In the genomic region with DNA sequence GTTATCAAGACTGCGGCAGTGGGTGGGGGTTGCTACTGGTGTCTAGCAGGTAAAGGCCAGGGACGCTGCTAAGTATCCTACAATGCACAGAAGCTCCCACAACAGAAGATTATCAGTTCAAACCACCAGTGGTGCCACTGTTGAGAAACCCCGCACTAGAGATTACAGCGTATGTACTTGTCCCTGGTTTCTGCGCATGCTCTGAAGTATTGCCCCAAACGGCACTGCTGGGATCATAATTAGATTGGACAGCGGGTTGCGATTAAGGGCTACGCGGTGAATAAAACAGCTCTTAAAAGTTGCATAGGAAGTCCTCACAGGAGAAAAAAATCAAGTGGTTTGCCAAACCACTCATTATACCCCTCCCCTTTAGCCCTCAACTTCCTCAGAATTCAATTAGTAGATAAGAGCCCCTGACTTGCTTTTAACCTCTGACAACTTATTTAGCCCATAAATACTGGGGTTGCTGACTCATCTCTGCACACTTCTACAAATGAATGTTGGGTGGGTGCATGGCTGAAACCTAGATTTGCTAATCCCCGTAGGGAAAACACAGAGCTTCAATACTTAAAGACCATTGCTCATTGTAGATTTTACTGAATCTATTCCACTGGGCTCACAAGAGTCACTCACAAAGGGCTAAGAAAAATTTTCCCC, we compare ENCODE assay signal across 8 cellular contexts.
DNase-seq lines count a peak whose midpoint lies in the region; ATAC-seq and TF ChIP-seq lines count a peak whose summit lies in the region.

No MANE protein-coding gene starts in this region.

- peaks cover 10% of the 10 kb centered on the region for H3K27me3 Mint-ChIP-seq in activated CD8-positive, alpha-beta T cell treated with anti-CD3 and anti-CD28 coated beads, Interleukin-2, amount 10 ng/mL, durations not matched to agents 7 days and 5 days (ENCODE audit: low read depth)

- DNase-seq in GDM1 (lab: John Stamatoyannopoulos, UW): peak; percentile 42
- peak; percentile 93 for DNase-seq in H4 (ENCODE audit: low spot score)
- peak; percentile 37 for DNase-seq in NCI-H1417 treated with DMSO at 0.1 percent for 48 hours (lab: John Stamatoyannopoulos, UW)
- peak; percentile 74 for DNase-seq in activated CD8-positive, alpha-beta T cell treated with anti-CD3 and anti-CD28 coated beads, Interleukin-2, amount 10 ng/mL, durations not matched to agents 7 days and 5 days
- DNase-seq in lower lobe of right lung: no peak
- no peak for DNase-seq in mesenteric fat pad (ENCODE audit: low spot score)
- no peak for DNase-seq in HuH-7.5 (ENCODE audit: low spot score)

- peak overlapping the region; percentile 57 for H3K4me3 Mint-ChIP-seq in activated CD8-positive, alpha-beta T cell treated with anti-CD3 and anti-CD28 coated beads, Interleukin-2, amount 10 ng/mL, durations not matched to agents 7 days and 5 days

- H3K4me3 ChIP-seq in lower lobe of right lung: peak overlapping the region; percentile 23

- POLR2A ChIA-PET in activated CD8-positive, alpha-beta T cell treated with anti-CD3 and anti-CD28 coated beads, Interleukin-2, amount 10 ng/mL, durations not matched to agents 7 days and 5 days (lab: Charles Lee): interaction anchor here (0.6 to 1.2 kb wide), 3 partner anchors 190 to 460 kb away, joined by 3 to 4 read pairs (median 3); no protein-coding TSS in a partner anchor

- H3K36me3 ChIP-seq in lower lobe of right lung: no peaks in the 10 kb centered on the region

- peaks cover 40% of the 10 kb centered on the region for H3K4me1 Mint-ChIP-seq in activated CD8-positive, alpha-beta T cell treated with anti-CD3 and anti-CD28 coated beads, Interleukin-2, amount 10 ng/mL, durations not matched to agents 7 days and 5 days (ENCODE audit: low read depth)

- CTCF ChIA-PET in activated CD8-positive, alpha-beta T cell treated with anti-CD3 and anti-CD28 coated beads, Interleukin-2, amount 10 ng/mL, durations not matched to agents 7 days and 5 days (lab: Charles Lee): interaction anchor here (1.0 to 5.5 kb wide), 5 partner anchors 9 to 937 kb away, joined by 3 to 39 read pairs (median 7); no protein-coding TSS in a partner anchor

- intact Hi-C loops in lower lobe of right lung (cut with DNase I): no loop called here

- H3K36me3 Mint-ChIP-seq in activated CD8-positive, alpha-beta T cell treated with anti-CD3 and anti-CD28 coated beads, Interleukin-2, amount 10 ng/mL, durations not matched to agents 7 days and 5 days (ENCODE audit: low read depth): no peaks in the 10 kb centered on the region

- peaks cover 18% of the 10 kb centered on the region for H3K4me1 ChIP-seq in lower lobe of right lung

- H3K9me3 ChIP-seq in lower lobe of right lung: no peaks in the 10 kb centered on the region

- peaks cover 4% of the 10 kb centered on the region for H3K27me3 ChIP-seq in lower lobe of right lung (ENCODE audit: low read depth)

- H3K27ac ChIP-seq in lower lobe of right lung: peak overlapping the region; percentile 4

- TF ChIP-seq CTCF in lower lobe of right lung (IDR thresholded peaks at IDR 0.05): no peak

- peak overlapping the region; percentile 81 for H3K27ac Mint-ChIP-seq in activated CD8-positive, alpha-beta T cell treated with anti-CD3 and anti-CD28 coated beads, Interleukin-2, amount 10 ng/mL, durations not matched to agents 7 days and 5 days

- H3K9me3 Mint-ChIP-seq in activated CD8-positive, alpha-beta T cell treated with anti-CD3 and anti-CD28 coated beads, Interleukin-2, amount 10 ng/mL, durations not matched to agents 7 days and 5 days (ENCODE audit: insufficient read depth): no peaks in the 10 kb centered on the region

- ATAC-seq in activated CD8-positive, alpha-beta T cell treated with anti-CD3 and anti-CD28 coated beads, Interleukin-2, amount 10 ng/mL, durations not matched to agents 7 days and 5 days: peak; percentile 66
- ATAC-seq in lower lobe of right lung (peak; percentile 68 to 76), GM21737 (IDR thresholded peaks at IDR 0.05; ENCODE audit: unreplicated experiment) (no peak)

Comparison
In these comparisons a context has a peak if more than half of its experiments do, and no peak if none do; other contexts are left out.
1. DNase-seq: peak in GDM1 (single experiment), H4 (single experiment), NCI-H1417 treated with DMSO at 0.1 percent for 48 hours (single experiment) and activated CD8-positive, alpha-beta T cell treated with anti-CD3 and anti-CD28 coated beads, Interleukin-2, amount 10 ng/mL, durations not matched to agents 7 days and 5 days (single experiment); none in lower lobe of right lung (single experiment), mesenteric fat pad (single experiment) and HuH-7.5 (single experiment).